Comparison of ENCODE assay signal across 8 cellular contexts in the genomic region with DNA sequence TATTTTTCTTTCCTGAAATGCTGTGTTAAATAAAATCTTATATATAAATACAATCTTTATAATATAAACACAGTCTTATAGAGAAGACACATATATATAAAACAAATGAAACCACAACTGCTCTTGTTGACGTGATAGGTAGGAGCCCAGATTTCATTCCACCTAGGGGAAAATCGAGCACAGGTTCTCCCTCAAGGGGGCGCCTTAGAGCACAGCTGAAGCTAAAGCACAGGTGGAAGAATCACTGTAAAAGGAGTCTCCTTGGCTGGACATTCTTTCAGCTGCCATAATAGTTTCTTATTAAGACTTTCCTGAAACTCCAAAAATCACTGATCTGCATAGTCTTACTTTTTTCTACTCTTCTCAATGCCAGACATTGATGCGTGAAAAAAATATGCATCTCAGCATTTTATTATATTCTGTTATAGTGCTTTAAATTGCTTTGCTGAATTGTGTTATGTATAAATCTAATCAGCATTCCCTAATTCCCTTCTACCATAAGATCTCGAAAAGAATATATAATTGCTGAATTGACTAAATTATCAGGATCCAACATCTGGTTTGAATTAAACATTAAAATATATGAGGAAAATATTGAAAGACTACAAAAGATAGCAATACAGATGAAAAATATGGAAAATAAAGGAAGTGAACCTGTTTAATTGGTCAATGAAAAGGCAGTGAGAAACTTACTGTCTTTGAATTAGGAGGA. TPM values are rescaled to one million over a fixed set of nuclear protein-coding genes. Genes with fewer than 3 reads are reported as not detected.
DNase-seq lines count a peak whose midpoint lies in the region; ATAC-seq, FAIRE-seq and TF ChIP-seq lines count a peak whose summit lies in the region.

No MANE protein-coding gene starts in this region.

- H3K27me3 ChIP-seq in H1 (replicated peaks in 1 of 4; ENCODE audit: control insufficient read depth in 3 of 4, extremely low read depth in 1 of 4, insufficient read depth in 3 of 4, low read length in 3 of 4), result no peaks in the 10 kb centered on the region

- H3K4me3 Mint-ChIP-seq in osteocyte (ENCODE audit: unreplicated experiment), result no peak overlapping the region

- TF ChIP-seq CTCF in AG04449 (IDR thresholded peaks at IDR 0.05; ENCODE audit: insufficient read depth, low read length, missing control alignments) (peak; percentile 26), OCI-LY7 (conservative IDR thresholded peaks at IDR 0.05; ENCODE audit: low read length) (peak; percentile 67), H1 (IDR thresholded peaks at IDR 0.05; ENCODE audit: control extremely low read depth in 1 of 3, insufficient read depth in 1 of 3, low read depth in 1 of 3, low read length in 3 of 3) (peak; percentile 49 to 83 (median 73)), osteocyte (IDR thresholded peaks at IDR 0.05) (peak; percentile 38)

- H4K8ac ChIP-seq in H1 (ENCODE audit: extremely low read depth, insufficient read depth, low read length), result no peak overlapping the region

- no peak for TF ChIP-seq EP300 in H1 (IDR thresholded peaks at IDR 0.05; ENCODE audit: borderline replicate concordance in 1 of 2, low read depth in 2 of 2, low read length in 2 of 2)

- peak; percentile 70 for ATAC-seq in GM18867 (IDR thresholded peaks at IDR 0.05; ENCODE audit: unreplicated experiment)

- CTCF ChIA-PET in AG04449 (lab: Yijun Ruan, JAX), result no interaction called here
- CTCF ChIA-PET in OCI-LY7 (lab: Charles Lee; ENCODE audit: unreplicated experiment), result no interaction called here
- CTCF ChIA-PET in H1 (lab: Charles Lee; ENCODE audit: partially characterized antibody), result interaction anchor here (0.6 to 3.4 kb wide), 48 partner anchors 9 to 742 kb away, joined by 3 to 24 read pairs (median 4); no protein-coding TSS in a partner anchor

- H3K27ac Mint-ChIP-seq in osteocyte (ENCODE audit: unreplicated experiment), result no peak overlapping the region

- no peak overlapping the region for H3K9ac ChIP-seq in H1 (replicated peaks in 1 of 4; ENCODE audit: extremely low read depth in 1 of 4, low read depth in 3 of 4, low read length in 3 of 4)

- no peak overlapping the region for H3K27ac ChIP-seq in OCI-LY7 (ENCODE audit: low read depth, low read length, poor library complexity, severe bottlenecking)
- no peak overlapping the region for H3K27ac ChIP-seq in H1 (ENCODE audit: low read depth, low read length)

- H3K23me2 ChIP-seq in H1 (ENCODE audit: low read depth, low read length), result no peaks in the 10 kb centered on the region

- H3K9me3 ChIP-seq in OCI-LY7 (ENCODE audit: low read length) (no peaks in the 10 kb centered on the region), H1 (ENCODE audit: insufficient read depth in 2 of 2, low read depth in 1 of 2, low read length in 1 of 2) (no peaks in the 10 kb centered on the region)

- no peak overlapping the region for H2BK15ac ChIP-seq in H1 (ENCODE audit: low read length)

- no peaks in the 10 kb centered on the region for H3K9me2 ChIP-seq in OCI-LY7 (ENCODE audit: insufficient read depth, low read length)

- WGBS in H1 (ENCODE audit: extremely low coverage in 1 of 2, insufficient coverage in 1 of 2, insufficient read length in 1 of 2, insufficient replicate concordance in 2 of 2, low coverage in 1 of 2, low lambda C conversion rate in 2 of 2, missing lambda C conversion rate in 1 of 2), 2 experiments, result 50% methylated on average over 5 of the region's 5 CpGs; no CpG with 5 or more reads in 1 of the 2 experiments

- H3K36me3 Mint-ChIP-seq in osteocyte (ENCODE audit: unreplicated experiment), result no peaks in the 10 kb centered on the region

- H3K4me3 ChIP-seq in AG04449 (ENCODE audit: low read depth, low read length) (no peak overlapping the region), OCI-LY7 (ENCODE audit: low read depth, low read length, poor library complexity, severe bottlenecking) (no peak overlapping the region), H1 (ENCODE audit: extremely low read depth in 1 of 4, insufficient read depth in 2 of 4, low read depth in 3 of 4, low read length in 4 of 4) (no peak overlapping the region)

- no peaks in the 10 kb centered on the region for H3K9me3 Mint-ChIP-seq in osteocyte (ENCODE audit: unreplicated experiment)

- H3K56ac ChIP-seq in H1 (replicated peaks; ENCODE audit: insufficient read length, low read depth, low read length), result no peak overlapping the region

- no peak overlapping the region for H2BK20ac ChIP-seq in H1 (ENCODE audit: low read length)

- H3K4me2 ChIP-seq in OCI-LY7 (ENCODE audit: low read length), result no peak overlapping the region
- H3K4me2 ChIP-seq in H1 (ENCODE audit: insufficient read depth in 1 of 2, low read depth in 2 of 2, low read length in 2 of 2), result no peak overlapping the region

- H3K23ac ChIP-seq in H1 (ENCODE audit: insufficient read length), result no peak overlapping the region

- H2AFZ ChIP-seq in OCI-LY7 (ENCODE audit: low read length) (no peak overlapping the region), H1 (ENCODE audit: low read length) (no peak overlapping the region)

- H3K27me3 Mint-ChIP-seq in osteocyte (ENCODE audit: unreplicated experiment), result peaks cover 29% of the 10 kb centered on the region

- H4K91ac ChIP-seq in H1 (replicated peaks; ENCODE audit: insufficient read length, low read length), result no peak overlapping the region

- H4K5ac ChIP-seq in H1 (ENCODE audit: insufficient read length, low read depth, low read length), result no peak overlapping the region

- peak; percentile 76 for TF ChIP-seq RAD21 in H1 (IDR thresholded peaks at IDR 0.05 in 1 of 2, conservative IDR thresholded peaks at IDR 0.05 in 1 of 2; ENCODE audit: low read depth in 2 of 2, low read length in 2 of 2)

- intact Hi-C loops in OCI-LY7 (cut with micrococcal nuclease; ENCODE audit: unreplicated experiment), result loop anchor here (10.0 kb wide), 1 partner anchor 129 kb away; no protein-coding TSS in a partner anchor

- no peak overlapping the region for H2BK120ac ChIP-seq in H1 (replicated peaks; ENCODE audit: low read depth, low read length)

- no peaks in the 10 kb centered on the region for H3K4me1 ChIP-seq in OCI-LY7 (ENCODE audit: insufficient read depth, low read length, poor library complexity, severe bottlenecking)
- no peaks in the 10 kb centered on the region for H3K4me1 ChIP-seq in H1 (replicated peaks in 1 of 4; ENCODE audit: control insufficient read depth in 3 of 4, insufficient read depth in 4 of 4, low read length in 3 of 4)

- H3K14ac ChIP-seq in H1 (ENCODE audit: insufficient read length), result no peak overlapping the region

- no peak overlapping the region for H2AK5ac ChIP-seq in H1 (ENCODE audit: low read depth, low read length)

- no peaks in the 10 kb centered on the region for H3K79me1 ChIP-seq in H1 (ENCODE audit: low read depth, low read length)

- no peak overlapping the region for H3K18ac ChIP-seq in H1 (ENCODE audit: extremely low read depth, low read length)

- TF ChIP-seq POLR2A in H1 (IDR thresholded peaks at IDR 0.05; ENCODE audit: control extremely low read depth in 1 of 2, low read depth in 2 of 2, low read length in 2 of 2), result no peak

- POLR2A ChIA-PET in AG04449 (lab: Yijun Ruan, JAX) (no interaction called here), OCI-LY7 (lab: Charles Lee) (no interaction called here), H1 (lab: Charles Lee; ENCODE audit: partially characterized antibody) (no interaction called here)

- no peak overlapping the region for H2BK12ac ChIP-seq in H1 (ENCODE audit: low read depth, low read length)

- peak; percentile 73 for FAIRE-seq in H1 (lab: Jason Lieb, UNC)

- DNase-seq in AG04449 (ENCODE audit: low read depth, low spot score), result no peak
- peak; percentile 14 for DNase-seq in OCI-LY7 (ENCODE audit: low spot score)
- DNase-seq in H1 (ENCODE audit: low read depth in 1 of 2, low spot score in 2 of 2), result peak; percentile 25 to 88
- no peak for DNase-seq in osteocyte (ENCODE audit: extremely low spot score, unreplicated experiment)
- DNase-seq in GF-D8 (lab: John Stamatoyannopoulos, UW), result no peak
- DNase-seq in NCI-H1105 treated with DMSO at 0.1 percent for 48 hours (lab: John Stamatoyannopoulos, UW), result no peak
- no peak for DNase-seq in pons (ENCODE audit: low spot score)

- BruUV-seq in OCI-LY7 (replicated peaks; lab: Mats Ljungman, UMichigan), result no TSS peak

- H3K36me3 ChIP-seq in OCI-LY7 (ENCODE audit: insufficient read depth, low read length), result no peaks in the 10 kb centered on the region
- no peaks in the 10 kb centered on the region for H3K36me3 ChIP-seq in H1 (ENCODE audit: control insufficient read depth in 2 of 4, insufficient read depth in 4 of 4, low read length in 3 of 4)

- no peaks in the 10 kb centered on the region for H4K20me1 ChIP-seq in OCI-LY7 (ENCODE audit: insufficient read depth, low read length)
- H4K20me1 ChIP-seq in H1 (replicated peaks in 1 of 2; ENCODE audit: control insufficient read depth in 1 of 2, insufficient read depth in 2 of 2, low read length in 2 of 2), result no peaks in the 10 kb centered on the region

- H3K4ac ChIP-seq in H1 (replicated peaks; ENCODE audit: insufficient read length, low read depth, low read length), result no peak overlapping the region

- H3K79me2 ChIP-seq in OCI-LY7 (ENCODE audit: insufficient read depth, low read depth, low read length), result no peaks in the 10 kb centered on the region
- H3K79me2 ChIP-seq in H1 (ENCODE audit: control insufficient read depth in 1 of 2, insufficient read depth in 2 of 2, low read length in 2 of 2), result no peaks in the 10 kb centered on the region

- H3K4me1 Mint-ChIP-seq in osteocyte (ENCODE audit: unreplicated experiment), result no peaks in the 10 kb centered on the region

- H2BK5ac ChIP-seq in H1 (ENCODE audit: low read depth, low read length), result no peak overlapping the region

TF ChIP-seq in H1, 55 proteins besides CTCF, POLR2A, EP300 and RAD21:
- TF ChIP-seq RBBP5 (IDR thresholded peaks at IDR 0.05; ENCODE audit: borderline replicate concordance, low read depth, low read length), result no peak
TF ChIP-seq in H1: peak in this region for 0.

RNA-seq across cellular contexts. Expression of a gene that starts 25.5 kb away (rescaled TPM):
- total RNA-seq in OCI-LY7 (2014; rRNA removed; shearing (Covaris generic)), result not detected in 2 replicates
- total RNA-seq in OCI-LY7 (2022) (not detected in 2 replicates), osteocyte (not detected in 2 replicates)
- 0.56 and 0.57 TPM in 2 replicates for total RNA-seq in H1 (2021; fragmentation: NEBNext Ultra II Directional; extraction: Animal tissue kit (Norgen Biotek cat#: 25700))
- 0.13 and 0.14 TPM in 2 replicates for polyA plus RNA-seq in H1 (2011; rRNA removed)
- 0.16 TPM for polyA plus RNA-seq in H1 (2011; cell fraction: cytosol; rRNA removed)
- polyA plus RNA-seq in H1 (2011; cell fraction: nucleus; rRNA removed), result 0.06 TPM
- polyA plus RNA-seq in H1 (2012, experiment 1 of 2), result 0.13 to 0.29 TPM (median 0.17 TPM) in 4 replicates
- 0.07 TPM for polyA plus RNA-seq in H1 (2012, experiment 2 of 2)
- polyA plus RNA-seq in H1 (2013, experiment 1 of 2), result 0.20 TPM
- polyA plus RNA-seq in H1 (2013, experiment 2 of 2), result 0.15 TPM
- polyA minus RNA-seq in H1 (2011; rRNA and poly(A)+ RNA removed), result 0.09 and 0.17 TPM in 2 replicates
- not detected for polyA minus RNA-seq in H1 (2011; cell fraction: cytosol; rRNA and poly(A)+ RNA removed)
- polyA minus RNA-seq in H1 (2011; cell fraction: nucleus; rRNA and poly(A)+ RNA removed), result not detected

Comparison
In these comparisons a context has a peak if more than half of its experiments do, and no peak if none do; other contexts are left out.
1. DNase-seq: peak in OCI-LY7 (single experiment) and H1 (2 of 2); none in AG04449 (single experiment), osteocyte (single experiment), GF-D8 (single experiment), NCI-H1105 treated with DMSO at 0.1 percent for 48 hours (single experiment) and pons (single experiment).
2. Peak in every context shown above with its lines, with median percentiles within 50 percentile points of each other: CTCF ChIP-seq.